Comparison of ENCODE assay signal across 27 cellular contexts in genomic region chr6:151265282-151265681, GRCh38.
"Had no signal": no experiment of that assay in that cellular context is flagged by ENCODE, and none has a peak within 500 bp of the region (broad histone marks: within the 10 kb centered on the region; RNA-seq: fewer than 3 reads in every experiment).

No MANE protein-coding gene starts in this region.

- DNase-seq: activated CD4-positive, alpha-beta memory T cell treated with anti-CD3 and anti-CD28 coated beads for 36 hours; activated CD4-positive, alpha-beta T cell treated with anti-CD3 and anti-CD28 coated beads for 36 hours; activated CD4-positive, alpha-beta T cell treated with anti-CD3 and anti-CD28 coated beads, Interleukin-2, amount 10 ng/mL, durations not matched to agents 24 days and 14 days; activated CD4-positive, CD25-positive, alpha-beta regulatory T cell; activated CD4-positive, CD25-positive, alpha-beta regulatory T cell treated with anti-CD3 and anti-CD28 coated beads, Interleukin-2, amount 50 U/mL, for 72 hours; activated CD8-positive, alpha-beta memory T cell treated with anti-CD3 and anti-CD28 coated beads, Interleukin-2, amount 10 ng/mL, durations not matched to agents 7 days and 5 days; activated CD8-positive, alpha-beta memory T cell treated with anti-CD3 and anti-CD28 coated beads, Interleukin-2, amount 50 U/mL, for 4 hours; activated CD8-positive, alpha-beta T cell treated with anti-CD3 and anti-CD28 coated beads, Interleukin-2, amount 10 ng/mL, durations not matched to agents 7 days and 5 days; activated effector memory CD4-positive, alpha-beta T cell treated with anti-CD3 and anti-CD28 coated beads, Interleukin-2, amount 50 U/mL, for 16 hours; activated naive CD4-positive, alpha-beta T cell treated with anti-CD3 and anti-CD28 coated beads, Interleukin-2, amount 10 ng/mL, durations not matched to agents 7 days and 5 days; activated naive CD8-positive, alpha-beta T cell treated with anti-CD3 and anti-CD28 coated beads, Interleukin-2, amount 10 ng/mL, durations not matched to agents 7 days and 5 days; activated T-cell treated with anti-CD3 and anti-CD28 coated beads, Interleukin-2, amount 50 U/mL, for 1 hour; activated T-cell treated with anti-CD3 and anti-CD28 coated beads, Interleukin-2, amount 50 U/mL, for 48 hours; brain microvascular endothelial cell; effector CD8-positive, alpha-beta T cell; esophagus squamous epithelium; foreskin melanocyte; T-helper 2 cell had no signal

- FAIRE-seq: astrocyte, bronchial epithelial cell, colon, endometrium, endothelial cell of umbilical vein had no signal

- H3K36me3 Mint-ChIP-seq: activated CD4-positive, alpha-beta memory T cell treated with anti-CD3 and anti-CD28 coated beads for 36 hours; activated CD8-positive, alpha-beta memory T cell treated with anti-CD3 and anti-CD28 coated beads, Interleukin-2, amount 10 ng/mL, durations not matched to agents 7 days and 5 days; activated naive CD4-positive, alpha-beta T cell treated with anti-CD3 and anti-CD28 coated beads, Interleukin-2, amount 10 ng/mL, durations not matched to agents 7 days and 5 days; activated naive CD4-positive, alpha-beta T cell treated with anti-CD3 and anti-CD28 coated beads, Interleukin-2, amount 50 U/mL, for 72 hours; activated naive CD8-positive, alpha-beta T cell treated with anti-CD3 and anti-CD28 coated beads, Interleukin-2, amount 10 ng/mL, durations not matched to agents 7 days and 5 days had no signal

- H3K9me3 Mint-ChIP-seq: activated CD4-positive, alpha-beta memory T cell treated with anti-CD3 and anti-CD28 coated beads for 36 hours; activated CD4-positive, alpha-beta T cell treated with anti-CD3 and anti-CD28 coated beads, Interleukin-2, amount 10 ng/mL, durations not matched to agents 24 days and 14 days; activated naive CD4-positive, alpha-beta T cell treated with anti-CD3 and anti-CD28 coated beads, Interleukin-2, amount 10 ng/mL, durations not matched to agents 7 days and 5 days; activated naive CD4-positive, alpha-beta T cell treated with anti-CD3 and anti-CD28 coated beads, Interleukin-2, amount 50 U/mL, for 72 hours; activated naive CD8-positive, alpha-beta T cell treated with anti-CD3 and anti-CD28 coated beads, Interleukin-2, amount 10 ng/mL, durations not matched to agents 7 days and 5 days; activated T-helper 1 cell treated with anti-CD3 and anti-CD28 coated beads, Interleukin-12 subunit alpha, Interleukin-12 subunit beta, Interleukin-2, Interleukin-4 antibody, amounts not matched to agents 30 ng/mL and 10 ng/mL and 1 ng/mL, durations not matched to agents 14 hours and 24 hours and 36 hours; activated T-helper 2 cell treated with anti-CD3 and anti-CD28 coated beads, Interferon-gamma antibody, Interleukin-2, Interleukin-4, amounts not matched to agents 10 μg/mL and 5 μg/mL and 100 μg/mL, durations not matched to agents 14 hours and 24 hours and 36 hours; central memory CD8-positive, alpha-beta T cell had no signal

- H3K27ac Mint-ChIP-seq: activated CD4-positive, alpha-beta memory T cell treated with anti-CD3 and anti-CD28 coated beads for 36 hours; activated CD4-positive, alpha-beta T cell treated with anti-CD3 and anti-CD28 coated beads for 36 hours; activated CD4-positive, alpha-beta T cell treated with anti-CD3 and anti-CD28 coated beads, Interleukin-2, amount 10 ng/mL, durations not matched to agents 24 days and 14 days; activated CD8-positive, alpha-beta memory T cell treated with anti-CD3 and anti-CD28 coated beads, Interleukin-2, amount 10 ng/mL, durations not matched to agents 7 days and 5 days; activated CD8-positive, alpha-beta T cell treated with anti-CD3 and anti-CD28 coated beads, Interleukin-2, amount 10 ng/mL, durations not matched to agents 7 days and 5 days; activated naive CD4-positive, alpha-beta T cell treated with anti-CD3 and anti-CD28 coated beads, Interleukin-2, amount 10 ng/mL, durations not matched to agents 7 days and 5 days; activated naive CD4-positive, alpha-beta T cell treated with anti-CD3 and anti-CD28 coated beads, Interleukin-2, amount 50 U/mL, for 72 hours; activated naive CD8-positive, alpha-beta T cell treated with anti-CD3 and anti-CD28 coated beads, Interleukin-2, amount 10 ng/mL, durations not matched to agents 7 days and 5 days; activated T-helper 1 cell treated with anti-CD3 and anti-CD28 coated beads, Interleukin-12 subunit alpha, Interleukin-12 subunit beta, Interleukin-2, Interleukin-4 antibody, amounts not matched to agents 30 ng/mL and 10 ng/mL and 1 ng/mL, durations not matched to agents 14 hours and 24 hours and 36 hours; activated T-helper 2 cell treated with anti-CD3 and anti-CD28 coated beads, Interferon-gamma antibody, Interleukin-2, Interleukin-4, amounts not matched to agents 10 μg/mL and 5 μg/mL and 100 μg/mL, durations not matched to agents 14 hours and 24 hours and 36 hours had no signal

- H3K4me1 Mint-ChIP-seq: activated CD4-positive, alpha-beta T cell treated with anti-CD3 and anti-CD28 coated beads for 36 hours; activated CD4-positive, alpha-beta T cell treated with anti-CD3 and anti-CD28 coated beads, Interleukin-2, amount 10 ng/mL, durations not matched to agents 24 days and 14 days; activated CD8-positive, alpha-beta memory T cell treated with anti-CD3 and anti-CD28 coated beads, Interleukin-2, amount 10 ng/mL, durations not matched to agents 7 days and 5 days; activated naive CD4-positive, alpha-beta T cell treated with anti-CD3 and anti-CD28 coated beads, Interleukin-2, amount 10 ng/mL, durations not matched to agents 7 days and 5 days; activated naive CD8-positive, alpha-beta T cell treated with anti-CD3 and anti-CD28 coated beads, Interleukin-2, amount 10 ng/mL, durations not matched to agents 7 days and 5 days; central memory CD8-positive, alpha-beta T cell had no signal

- H3K4me3 Mint-ChIP-seq: activated CD4-positive, alpha-beta memory T cell treated with anti-CD3 and anti-CD28 coated beads for 36 hours; activated CD4-positive, alpha-beta T cell treated with anti-CD3 and anti-CD28 coated beads for 36 hours; activated CD4-positive, alpha-beta T cell treated with anti-CD3 and anti-CD28 coated beads, Interleukin-2, amount 10 ng/mL, durations not matched to agents 24 days and 14 days; activated CD8-positive, alpha-beta memory T cell treated with anti-CD3 and anti-CD28 coated beads, Interleukin-2, amount 10 ng/mL, durations not matched to agents 7 days and 5 days; activated CD8-positive, alpha-beta T cell treated with anti-CD3 and anti-CD28 coated beads, Interleukin-2, amount 10 ng/mL, durations not matched to agents 7 days and 5 days; activated naive CD4-positive, alpha-beta T cell treated with anti-CD3 and anti-CD28 coated beads, Interleukin-2, amount 10 ng/mL, durations not matched to agents 7 days and 5 days; activated naive CD8-positive, alpha-beta T cell treated with anti-CD3 and anti-CD28 coated beads, Interleukin-2, amount 10 ng/mL, durations not matched to agents 7 days and 5 days; activated T-helper 1 cell treated with anti-CD3 and anti-CD28 coated beads, Interleukin-12 subunit alpha, Interleukin-12 subunit beta, Interleukin-2, Interleukin-4 antibody, amounts not matched to agents 30 ng/mL and 10 ng/mL and 1 ng/mL, durations not matched to agents 14 hours and 24 hours and 36 hours; central memory CD8-positive, alpha-beta T cell had no signal
